Comparison of ENCODE assay signal across 14 cellular contexts in the genomic region with DNA sequence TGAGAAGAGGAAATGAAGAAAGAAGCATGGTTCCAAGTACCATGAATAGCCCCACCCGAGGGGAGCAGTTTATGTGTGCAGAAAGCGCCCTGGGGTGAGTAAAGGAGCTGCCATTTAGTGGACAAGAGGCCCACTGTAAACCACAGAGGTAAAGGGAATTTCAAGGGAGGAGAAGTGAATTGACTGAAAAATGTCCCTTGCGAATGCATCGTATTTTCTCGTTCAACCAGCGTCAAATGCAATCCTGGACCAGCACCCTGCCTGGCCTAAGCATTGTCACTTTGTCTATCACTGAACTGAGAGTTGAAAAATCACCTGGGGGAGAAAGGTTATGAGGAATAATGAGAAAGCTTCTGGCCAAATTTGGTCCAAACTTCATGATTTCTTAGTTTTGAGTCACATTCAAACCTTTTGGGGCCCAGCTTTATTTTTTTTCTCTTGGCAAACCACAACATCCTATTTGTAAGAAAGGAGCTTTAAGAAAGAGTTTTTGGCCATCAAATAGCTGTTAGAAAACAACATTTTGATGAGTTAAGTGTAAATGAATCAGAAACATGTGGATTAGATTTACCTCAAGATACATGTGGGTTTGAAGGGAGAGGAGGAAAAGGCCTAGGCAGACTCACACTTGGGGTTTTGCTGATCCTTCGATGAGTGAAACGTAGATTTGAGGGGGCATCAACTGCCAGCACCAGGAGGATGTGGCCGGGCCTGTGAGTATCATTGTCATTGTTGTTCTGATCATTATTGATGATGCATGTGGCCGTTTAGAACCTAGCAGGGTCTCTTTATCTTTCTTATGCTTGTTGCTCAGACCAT.
DNase-seq lines count a peak whose midpoint lies in the region; ATAC-seq and TF ChIP-seq lines count a peak whose summit lies in the region.
"Had no signal": no experiment of that assay in that cellular context is flagged by ENCODE, and none has a peak within 500 bp of the region (broad histone marks: within the 10 kb centered on the region; RNA-seq: fewer than 3 reads in every experiment).

No MANE protein-coding gene starts in this region.

- peak; percentile 82 for ATAC-seq in activated CD4-positive, alpha-beta T cell treated with anti-CD3 and anti-CD28 coated beads for 36 hours
- ATAC-seq in HG02852 (IDR thresholded peaks at IDR 0.05; ENCODE audit: unreplicated experiment): peak; percentile 56
- no peak for ATAC-seq in left lung
- ATAC-seq: A549, esophagus mucosa, sciatic nerve had no signal

- TF ChIP-seq CTCF in left lung (IDR thresholded peaks at IDR 0.05): no peak

- H3K9me3 ChIP-seq in left lung: peaks cover 0 to 8% of the 10 kb centered on the region in 2 donors
- H3K9me3 ChIP-seq: A549 had no signal

- intact Hi-C loops in activated CD4-positive, alpha-beta T cell treated with anti-CD3 and anti-CD28 coated beads for 36 hours (cut with DNase I, micrococcal nuclease): loop anchor here (1.0 to 5.0 kb wide), 11 partner anchors 21 to 424 kb away; a partner anchor contains a TSS
- intact Hi-C loops in activated T-helper 1 cell treated with anti-CD3 and anti-CD28 coated beads, Interleukin-12 subunit alpha, Interleukin-12 subunit beta, Interleukin-2, Interleukin-4 antibody, amounts not matched to agents 30 ng/mL and 10 ng/mL and 1 ng/mL, durations not matched to agents 14 hours and 24 hours and 36 hours (cut with micrococcal nuclease): loop anchor here (1.0 to 10.0 kb wide), 20 partner anchors 13 to 867 kb away; no protein-coding TSS in a partner anchor
- intact Hi-C loops in left lung (cut with DNase I): no loop called here

- no peak overlapping the region for H3K27ac ChIP-seq in left lung
- H3K27ac ChIP-seq: A549 had no signal

- POLR2A ChIA-PET in activated CD4-positive, alpha-beta T cell treated with anti-CD3 and anti-CD28 coated beads for 36 hours (lab: Charles Lee): interaction anchor here (0.6 to 1.1 kb wide), 7 partner anchors 29 to 865 kb away, joined by 3 to 5 read pairs (median 4); a partner anchor contains a TSS

- CTCF ChIA-PET in activated CD4-positive, alpha-beta T cell treated with anti-CD3 and anti-CD28 coated beads for 36 hours (lab: Charles Lee): interaction anchor here (0.7 to 1.1 kb wide), 6 partner anchors 20 to 1356 kb away, joined by 3 read pairs; no protein-coding TSS in a partner anchor

- no peaks in the 10 kb centered on the region for H3K9me3 Mint-ChIP-seq in activated CD4-positive, alpha-beta T cell treated with anti-CD3 and anti-CD28 coated beads for 36 hours (ENCODE audit: low read depth)
- peaks cover 7% of the 10 kb centered on the region for H3K9me3 Mint-ChIP-seq in activated T-helper 1 cell treated with anti-CD3 and anti-CD28 coated beads, Interleukin-12 subunit alpha, Interleukin-12 subunit beta, Interleukin-2, Interleukin-4 antibody, amounts not matched to agents 30 ng/mL and 10 ng/mL and 1 ng/mL, durations not matched to agents 14 hours and 24 hours and 36 hours

- H3K4me3 ChIP-seq in left lung: no peak overlapping the region
- H3K4me3 ChIP-seq: A549 had no signal

- H3K4me1 Mint-ChIP-seq in activated CD4-positive, alpha-beta T cell treated with anti-CD3 and anti-CD28 coated beads for 36 hours: peaks cover 22% of the 10 kb centered on the region
- no peaks in the 10 kb centered on the region for H3K4me1 Mint-ChIP-seq in activated T-helper 1 cell treated with anti-CD3 and anti-CD28 coated beads, Interleukin-12 subunit alpha, Interleukin-12 subunit beta, Interleukin-2, Interleukin-4 antibody, amounts not matched to agents 30 ng/mL and 10 ng/mL and 1 ng/mL, durations not matched to agents 14 hours and 24 hours and 36 hours (ENCODE audit: low read depth)

- no peak overlapping the region for H3K4me3 Mint-ChIP-seq in activated CD4-positive, alpha-beta T cell treated with anti-CD3 and anti-CD28 coated beads for 36 hours
- H3K4me3 Mint-ChIP-seq in activated T-helper 1 cell treated with anti-CD3 and anti-CD28 coated beads, Interleukin-12 subunit alpha, Interleukin-12 subunit beta, Interleukin-2, Interleukin-4 antibody, amounts not matched to agents 30 ng/mL and 10 ng/mL and 1 ng/mL, durations not matched to agents 14 hours and 24 hours and 36 hours: peak overlapping the region; percentile 2

- peak overlapping the region; percentile 72 for H3K27ac Mint-ChIP-seq in activated CD4-positive, alpha-beta T cell treated with anti-CD3 and anti-CD28 coated beads for 36 hours
- no peak overlapping the region for H3K27ac Mint-ChIP-seq in activated T-helper 1 cell treated with anti-CD3 and anti-CD28 coated beads, Interleukin-12 subunit alpha, Interleukin-12 subunit beta, Interleukin-2, Interleukin-4 antibody, amounts not matched to agents 30 ng/mL and 10 ng/mL and 1 ng/mL, durations not matched to agents 14 hours and 24 hours and 36 hours

- H3K27me3 ChIP-seq in left lung: no peaks in the 10 kb centered on the region

- no peaks in the 10 kb centered on the region for H3K36me3 ChIP-seq in left lung

- H3K36me3 Mint-ChIP-seq in activated CD4-positive, alpha-beta T cell treated with anti-CD3 and anti-CD28 coated beads for 36 hours (ENCODE audit: low read depth): no peaks in the 10 kb centered on the region
- H3K36me3 Mint-ChIP-seq in activated T-helper 1 cell treated with anti-CD3 and anti-CD28 coated beads, Interleukin-12 subunit alpha, Interleukin-12 subunit beta, Interleukin-2, Interleukin-4 antibody, amounts not matched to agents 30 ng/mL and 10 ng/mL and 1 ng/mL, durations not matched to agents 14 hours and 24 hours and 36 hours (ENCODE audit: low read depth): peaks cover 5% of the 10 kb centered on the region

- peaks cover 2% of the 10 kb centered on the region for H3K27me3 Mint-ChIP-seq in activated CD4-positive, alpha-beta T cell treated with anti-CD3 and anti-CD28 coated beads for 36 hours
- no peaks in the 10 kb centered on the region for H3K27me3 Mint-ChIP-seq in activated T-helper 1 cell treated with anti-CD3 and anti-CD28 coated beads, Interleukin-12 subunit alpha, Interleukin-12 subunit beta, Interleukin-2, Interleukin-4 antibody, amounts not matched to agents 30 ng/mL and 10 ng/mL and 1 ng/mL, durations not matched to agents 14 hours and 24 hours and 36 hours (ENCODE audit: insufficient read depth)

- no peaks in the 10 kb centered on the region for H3K4me1 ChIP-seq in left lung
- H3K4me1 ChIP-seq: A549 had no signal

- peak; percentile 80 for DNase-seq in activated CD4-positive, alpha-beta T cell treated with anti-CD3 and anti-CD28 coated beads for 36 hours
- no peak for DNase-seq in activated CD4-positive, alpha-beta T cell treated with anti-CD3 and anti-CD28 coated beads for 4 hours
- peak; percentile 33 for DNase-seq in activated T-helper 1 cell treated with anti-CD3 and anti-CD28 coated beads, Interleukin-12 subunit alpha, Interleukin-12 subunit beta, Interleukin-2, Interleukin-4 antibody, amounts not matched to agents 30 ng/mL and 10 ng/mL and 1 ng/mL, durations not matched to agents 14 hours and 24 hours and 36 hours (ENCODE audit: low spot score)
- peak; percentile 44 to 54 for DNase-seq in stimulated activated CD8-positive, alpha-beta memory T cell treated with anti-CD3 and anti-CD28 coated beads, Interleukin-2, amount 100 ng/mL, for 48 hours (ENCODE audit: low read depth in 2 of 2)
- DNase-seq in left lung (no peak), cerebellar cortex (ENCODE audit: low spot score) (no peak), NAMALWA (ENCODE audit: low spot score) (no peak)
- DNase-seq: DMS79 treated with DMSO at 0.1 percent for 48 hours, NCI-H1436, substantia nigra had no signal

Comparison
In these comparisons a context has a peak if more than half of its experiments do, and no peak if none do; other contexts are left out.
1. DNase-seq: peak in activated CD4-positive, alpha-beta T cell treated with anti-CD3 and anti-CD28 coated beads for 36 hours (single experiment), activated T-helper 1 cell treated with anti-CD3 and anti-CD28 coated beads, Interleukin-12 subunit alpha, Interleukin-12 subunit beta, Interleukin-2, Interleukin-4 antibody, amounts not matched to agents 30 ng/mL and 10 ng/mL and 1 ng/mL, durations not matched to agents 14 hours and 24 hours and 36 hours (single experiment) and stimulated activated CD8-positive, alpha-beta memory T cell treated with anti-CD3 and anti-CD28 coated beads, Interleukin-2, amount 100 ng/mL, for 48 hours (2 of 2); none in activated CD4-positive, alpha-beta T cell treated with anti-CD3 and anti-CD28 coated beads for 4 hours (0 of 2), left lung (0 of 2), cerebellar cortex (single experiment) and NAMALWA (single experiment).
2. intact Hi-C loops: an anchor here in activated CD4-positive, alpha-beta T cell treated with anti-CD3 and anti-CD28 coated beads for 36 hours (1.0 to 5.0 kb wide) and activated T-helper 1 cell treated with anti-CD3 and anti-CD28 coated beads, Interleukin-12 subunit alpha, Interleukin-12 subunit beta, Interleukin-2, Interleukin-4 antibody, amounts not matched to agents 30 ng/mL and 10 ng/mL and 1 ng/mL, durations not matched to agents 14 hours and 24 hours and 36 hours (1.0 to 10.0 kb wide); none called in left lung.